11 cellular contexts compared by ENCODE assay signal in genomic region chr15:69304176-69304533, GRCh38. TPM values are rescaled to one million over a fixed set of nuclear protein-coding genes. Genes with fewer than 3 reads are reported as not detected.
DNase-seq lines count a peak whose midpoint lies in the region; ATAC-seq and TF ChIP-seq lines count a peak whose summit lies in the region.
"Had no signal": no experiment of that assay in that cellular context is flagged by ENCODE, and none has a peak within 500 bp of the region (broad histone marks: within the 10 kb centered on the region; RNA-seq: fewer than 3 reads in every experiment).

No MANE protein-coding gene starts in this region.

- H3K9me3 Mint-ChIP-seq in endothelial cell (ENCODE audit: unreplicated experiment): no peaks in the 10 kb centered on the region
- H3K9me3 Mint-ChIP-seq: activated CD4-positive, alpha-beta T cell treated with anti-CD3 and anti-CD28 coated beads, Interleukin-2, amount 10 ng/mL, durations not matched to agents 24 days and 14 days had no signal

- peaks cover 16% of the 10 kb centered on the region for H3K27me3 Mint-ChIP-seq in endothelial cell (ENCODE audit: unreplicated experiment)

- H3K4me1 Mint-ChIP-seq in endothelial cell (ENCODE audit: unreplicated experiment): no peaks in the 10 kb centered on the region

- no peaks in the 10 kb centered on the region for H3K36me3 ChIP-seq in left ventricle myocardium inferior
- H3K36me3 ChIP-seq: BLaER1 treated with 17β-estradiol and CSF1 and Interleukin-3, amounts not matched to agents 10 nM and 100 nM had no signal

- DNase-seq in AG04449 (ENCODE audit: low read depth, low spot score): peak; percentile 65
- peak; percentile 90 for DNase-seq in LHCN-M2 (ENCODE audit: low read depth)
- DNase-seq in astrocyte of the spinal cord (ENCODE audit: low read depth, low spot score): peak; percentile 68
- no peak for DNase-seq in left colon
- no peak for DNase-seq in endothelial cell (ENCODE audit: low spot score)
- DNase-seq in left ventricle myocardium inferior: no peak
- no peak for DNase-seq in activated naive CD4-positive, alpha-beta T cell treated with anti-CD3 and anti-CD28 coated beads, Interleukin-2, amount 50 U/mL, for 16 hours
- DNase-seq: activated CD4-positive, alpha-beta T cell treated with anti-CD3 and anti-CD28 coated beads, Interleukin-2, amount 10 ng/mL, durations not matched to agents 24 days and 14 days; stimulated activated naive CD8-positive, alpha-beta T cell treated with anti-CD3 and anti-CD28 coated beads, Interleukin-15, Interleukin-2, amounts not matched to agents 100 U/mL and 50 U/mL, for 24 hours had no signal

- TF ChIP-seq CTCF in AG04449 (IDR thresholded peaks at IDR 0.05; ENCODE audit: insufficient read depth, low read length, missing control alignments) (no peak), astrocyte of the spinal cord (IDR thresholded peaks at IDR 0.05; ENCODE audit: low read depth, low read length) (no peak), endothelial cell (IDR thresholded peaks at IDR 0.05; ENCODE audit: unreplicated experiment) (no peak), left ventricle myocardium inferior (IDR thresholded peaks at IDR 0.05; ENCODE audit: borderline replicate concordance) (no peak)

- H3K36me3 Mint-ChIP-seq in endothelial cell (ENCODE audit: low read depth, unreplicated experiment): peaks cover 3% of the 10 kb centered on the region

- CTCF ChIA-PET in AG04449 (lab: Yijun Ruan, JAX): interaction anchor here (0.9 to 1.6 kb wide), 5 partner anchors 9 to 36 kb away, joined by 3 to 6 read pairs (median 3); no protein-coding TSS in a partner anchor

- ATAC-seq in left colon: peak; percentile 12
- no peak for ATAC-seq in GM18867 (IDR thresholded peaks at IDR 0.05; ENCODE audit: unreplicated experiment)
- ATAC-seq: stimulated activated naive CD8-positive, alpha-beta T cell treated with anti-CD3 and anti-CD28 coated beads, Interleukin-15, Interleukin-2, amounts not matched to agents 100 U/mL and 50 U/mL, for 24 hours had no signal

- intact Hi-C loops in left colon (cut with DNase I, micrococcal nuclease): no loop called here
- intact Hi-C loops in left ventricle myocardium inferior (cut with micrococcal nuclease): no loop called here

- H3K4me1 ChIP-seq in left ventricle myocardium inferior: peaks cover 18% of the 10 kb centered on the region

- no peak overlapping the region for H3K27ac ChIP-seq in left ventricle myocardium inferior (replicated peaks)

- in situ Hi-C loops in astrocyte of the spinal cord (cut with HindIII; ENCODE audit: low sequenced_read_pairs): no loop called here

- POLR2A ChIA-PET in AG04449 (lab: Yijun Ruan, JAX): interaction anchor here (1.5 kb wide), 1 partner anchor 149 kb away, joined by 5 read pairs; the partner anchor contains the start of gene RPLP1

- H3K4me3 Mint-ChIP-seq in endothelial cell (ENCODE audit: unreplicated experiment): no peak overlapping the region
- H3K4me3 Mint-ChIP-seq: activated CD4-positive, alpha-beta T cell treated with anti-CD3 and anti-CD28 coated beads, Interleukin-2, amount 10 ng/mL, durations not matched to agents 24 days and 14 days had no signal

- no peak overlapping the region for H3K27ac Mint-ChIP-seq in endothelial cell (ENCODE audit: unreplicated experiment)
- H3K27ac Mint-ChIP-seq: activated CD4-positive, alpha-beta T cell treated with anti-CD3 and anti-CD28 coated beads, Interleukin-2, amount 10 ng/mL, durations not matched to agents 24 days and 14 days had no signal

- H3K4me3 ChIP-seq in AG04449 (ENCODE audit: low read depth, low read length): no peak overlapping the region
- H3K4me3 ChIP-seq in astrocyte of the spinal cord (ENCODE audit: low read depth, low read length): no peak overlapping the region
- H3K4me3 ChIP-seq in left ventricle myocardium inferior: no peak overlapping the region
- H3K4me3 ChIP-seq: BLaER1 treated with 17β-estradiol and CSF1 and Interleukin-3, amounts not matched to agents 10 nM and 100 nM had no signal

- H3K9me3 ChIP-seq in left ventricle myocardium inferior (replicated peaks): no peaks in the 10 kb centered on the region
- H3K9me3 ChIP-seq: BLaER1 treated with 17β-estradiol and CSF1 and Interleukin-3, amounts not matched to agents 10 nM and 100 nM had no signal

- H3K27me3 ChIP-seq in left ventricle myocardium inferior (ENCODE audit: low read depth): peaks cover 12% of the 10 kb centered on the region
- H3K27me3 ChIP-seq: BLaER1 treated with 17β-estradiol and CSF1 and Interleukin-3, amounts not matched to agents 10 nM and 100 nM had no signal

RNA-seq across cellular contexts. Expression of gene PAQR5, which starts 5.4 kb away (rescaled TPM):
- 13.0 and 13.9 TPM in 2 replicates for total RNA-seq in LHCN-M2 (2014; rRNA removed)
- 8.9 TPM for polyA plus RNA-seq in LHCN-M2 (2012)
- 10 to 100 TPM; 62.3 to 63.6 TPM for total RNA-seq in left colon
- 0.15 TPM for total RNA-seq in endothelial cell (ENCODE audit: unreplicated experiment)
- 0.63 TPM for total RNA-seq in left ventricle myocardium inferior
- total RNA-seq: activated CD4-positive, alpha-beta T cell treated with anti-CD3 and anti-CD28 coated beads, Interleukin-2, amount 10 ng/mL, durations not matched to agents 24 days and 14 days had no signal

Comparison
In these comparisons a context has a peak if more than half of its experiments do, and no peak if none do; other contexts are left out.
1. DNase-seq: peak in AG04449 (single experiment), LHCN-M2 (single experiment) and astrocyte of the spinal cord (single experiment); none in left colon (0 of 2), endothelial cell (single experiment), left ventricle myocardium inferior (single experiment) and activated naive CD4-positive, alpha-beta T cell treated with anti-CD3 and anti-CD28 coated beads, Interleukin-2, amount 50 U/mL, for 16 hours (single experiment).